ENCODE assay signal across 10 cellular contexts in genomic region chr4:113292371-113293042, GRCh38.
DNase-seq lines count a peak whose midpoint lies in the region; ATAC-seq and TF ChIP-seq lines count a peak whose summit lies in the region.
"Had no signal": no experiment of that assay in that cellular context is flagged by ENCODE, and none has a peak within 500 bp of the region (broad histone marks: within the 10 kb centered on the region; RNA-seq: fewer than 3 reads in every experiment).

No MANE protein-coding gene starts in this region.

- DNase-seq in H7 (peak; percentile 62), gastrocnemius medialis (no peak), GM10266 (ENCODE audit: extremely low spot score) (no peak)
- no peak for DNase-seq in activated CD4-positive, alpha-beta T cell treated with anti-CD3 and anti-CD28 coated beads for 48 hours
- DNase-seq: DND-41; stimulated activated CD4-positive, alpha-beta T cell treated with anti-CD3 and anti-CD28 coated beads, Interleukin-4, amount 100 ng/mL, for 4 hours had no signal

- H3K36me3 ChIP-seq in H7 (replicated peaks; ENCODE audit: control insufficient read depth, insufficient read depth, low read length) (peaks cover 2% of the 10 kb centered on the region), iPS-15b (ENCODE audit: control insufficient read depth, insufficient read depth, low read length) (no peaks in the 10 kb centered on the region), gastrocnemius medialis (peaks cover 0 to 12% of the 10 kb centered on the region in 2 donors)

- H3K27ac ChIP-seq in gastrocnemius medialis: peak overlapping the region; percentile 23 to 54 (median 39)

- H3K4me1 ChIP-seq in iPS-15b (ENCODE audit: control insufficient read depth, insufficient read depth, low read length) (peaks cover 32% of the 10 kb centered on the region), gastrocnemius medialis (no peaks in the 10 kb centered on the region)

- H3K27me3 ChIP-seq in H7 (ENCODE audit: control insufficient read depth, insufficient read depth, low read length): no peaks in the 10 kb centered on the region
- no peaks in the 10 kb centered on the region for H3K27me3 ChIP-seq in iPS-15b (ENCODE audit: control insufficient read depth, insufficient read depth, low read length)
- no peaks in the 10 kb centered on the region for H3K27me3 ChIP-seq in gastrocnemius medialis

- ATAC-seq in gastrocnemius medialis: no peak
- ATAC-seq in HG03521 (IDR thresholded peaks at IDR 0.05; ENCODE audit: unreplicated experiment): no peak
- ATAC-seq in esophagus mucosa: no peak

- TF ChIP-seq POLR2A in gastrocnemius medialis (IDR thresholded peaks at IDR 0.05): no peak

- no peak overlapping the region for H3K9ac ChIP-seq in iPS-15b (ENCODE audit: low read depth, low read length)

- intact Hi-C loops in gastrocnemius medialis (cut with DNase I; ENCODE audit: low total_unique reads): no loop called here

- no peaks in the 10 kb centered on the region for H3K27me3 Mint-ChIP-seq in brain

- peaks cover 75% of the 10 kb centered on the region for H3K4me1 Mint-ChIP-seq in brain

- H3K4me3 ChIP-seq in H7 (ENCODE audit: insufficient read depth, low read depth, low read length) (no peak overlapping the region), iPS-15b (ENCODE audit: low read depth, low read length) (peak overlapping the region; percentile 24), gastrocnemius medialis (peak overlapping the region in 1 of 4 donors; percentile 3)

- H3K9me3 Mint-ChIP-seq in brain: no peaks in the 10 kb centered on the region

- no peaks in the 10 kb centered on the region for H3K9me3 ChIP-seq in iPS-15b (ENCODE audit: control insufficient read depth, insufficient read depth, low read length)
- H3K9me3 ChIP-seq in gastrocnemius medialis: no peaks in the 10 kb centered on the region

- H3K4me3 Mint-ChIP-seq in brain: peak overlapping the region; percentile 75 to 88 (median 81)

- H3K36me3 Mint-ChIP-seq in brain: peaks cover 35% of the 10 kb centered on the region

- no peak for TF ChIP-seq CTCF in brain (conservative IDR thresholded peaks at IDR 0.05)
- no peak for TF ChIP-seq CTCF in gastrocnemius medialis (IDR thresholded peaks at IDR 0.05 in 4 of 5, conservative IDR thresholded peaks at IDR 0.05 in 1 of 5)
- no peak for TF ChIP-seq CTCF in GM10266 (IDR thresholded peaks at IDR 0.05; ENCODE audit: control insufficient read depth, insufficient read depth, low read depth, missing control alignments)

- in situ Hi-C loops in gastrocnemius medialis (cut with MboI; ENCODE audit: low sequenced_read_pairs in 4 of 4): loop anchor here in 2 of 4 donors (25.0 kb wide), 1 partner anchor 180 kb away; no protein-coding TSS in a partner anchor

- H3K27ac Mint-ChIP-seq in brain: peak overlapping the region; percentile 95 to 99 (median 98)
